In the genomic region with DNA sequence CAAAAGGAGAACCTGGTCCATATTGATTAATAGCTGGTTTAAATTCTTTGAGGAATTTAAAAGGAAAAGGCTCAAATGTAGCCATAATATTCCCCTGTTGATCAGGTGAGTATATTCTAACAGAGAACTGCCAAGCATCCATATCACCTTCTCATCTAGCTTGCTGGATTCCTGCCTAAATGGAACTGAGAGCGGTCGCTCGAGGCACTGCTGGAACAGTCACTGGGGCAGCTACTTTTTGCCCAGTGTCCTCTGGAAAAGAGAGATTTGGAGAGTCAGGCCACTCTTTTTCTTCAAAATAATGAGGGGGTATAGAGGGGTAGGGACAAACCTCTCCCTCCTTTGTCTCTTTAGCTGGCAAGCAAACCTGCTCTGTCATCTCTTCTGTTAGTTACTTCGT, we compare ENCODE assay signal across 26 cellular contexts. TPM values are rescaled to one million over a fixed set of nuclear protein-coding genes. Genes with fewer than 3 reads are reported as not detected.
"Had no signal": no experiment of that assay in that cellular context is flagged by ENCODE, and none has a peak within 500 bp of the region (broad histone marks: within the 10 kb centered on the region; RNA-seq: fewer than 3 reads in every experiment).

No MANE protein-coding gene starts in this region.

- H3K36me3 ChIP-seq: ovary, thyroid gland, transverse colon, upper lobe of right lung had no signal

- H3K27ac ChIP-seq: left ventricle myocardium inferior, ovary, skin epidermis, stomach, testis, thyroid gland, transverse colon, upper lobe of right lung had no signal

- H3K27me3 Mint-ChIP-seq: naive B cell; progenitor cell of endocrine pancreas; stimulated activated naive B cell treated with anti-CD40 and anti-IgM and Interleukin-4, amounts not matched to agents 10 μg/mL and 1 μg/mL and 100 μg/mL, for 72 hours had no signal

- H3K9me3 Mint-ChIP-seq: immature natural killer cell; mesothelial cell of epicardium; naive B cell; natural killer cell; nephron progenitor cell; stimulated activated naive B cell treated with anti-CD40 and anti-IgM and Interleukin-4, amounts not matched to agents 10 μg/mL and 1 μg/mL and 100 μg/mL, for 72 hours had no signal

- H3K4me1 Mint-ChIP-seq: naive B cell; stimulated activated naive B cell treated with anti-CD40 and anti-IgM and Interleukin-4, amounts not matched to agents 10 μg/mL and 1 μg/mL and 100 μg/mL, for 72 hours had no signal

- H3K36me3 Mint-ChIP-seq: natural killer cell had no signal

- H3K27ac Mint-ChIP-seq: immature natural killer cell; mesothelial cell of epicardium; naive B cell; natural killer cell; progenitor cell of endocrine pancreas; stimulated activated naive B cell treated with anti-CD40 and anti-IgM and Interleukin-4, amounts not matched to agents 10 μg/mL and 1 μg/mL and 100 μg/mL, for 72 hours had no signal

- DNase-seq: hippocampal formation; immature natural killer cell; left ventricle myocardium inferior; mesendoderm; naive B cell; natural killer cell; nephron progenitor cell; ovary; right cardiac atrium; stimulated activated CD4-positive, alpha-beta T cell treated with anti-CD3 and anti-CD28 coated beads, Interleukin-12 subunit alpha, Interleukin-12 subunit beta, amount 100 ng/mL, for 4 hours; stimulated activated CD4-positive, alpha-beta T cell treated with anti-CD3 and anti-CD28 coated beads, Interleukin-15, amount 100 ng/mL, for 24 hours; stimulated activated CD4-positive, alpha-beta T cell treated with anti-CD3 and anti-CD28 coated beads, Interleukin-2, amount 100 ng/mL, for 24 hours; stimulated activated CD4-positive, alpha-beta T cell treated with anti-CD3 and anti-CD28 coated beads, Interleukin-4, amount 100 ng/mL, for 1 hour; stimulated activated naive B cell treated with anti-CD40 and anti-IgM and Interleukin-4, amounts not matched to agents 10 μg/mL and 1 μg/mL and 100 μg/mL, for 72 hours; stimulated activated naive CD8-positive, alpha-beta T cell treated with anti-CD3 and anti-CD28 coated beads, Interleukin-15, Interleukin-2, amounts not matched to agents 100 U/mL and 50 U/mL, for 24 hours; stomach; testis; thyroid gland; transverse colon; upper lobe of right lung had no signal

- H3K4me3 Mint-ChIP-seq: immature natural killer cell; mesothelial cell of epicardium; naive B cell; natural killer cell; nephron progenitor cell; stimulated activated naive B cell treated with anti-CD40 and anti-IgM and Interleukin-4, amounts not matched to agents 10 μg/mL and 1 μg/mL and 100 μg/mL, for 72 hours had no signal

- ATAC-seq: natural killer cell; sciatic nerve; stimulated activated naive B cell treated with anti-CD40 and anti-IgM and Interleukin-4, amounts not matched to agents 10 μg/mL and 1 μg/mL and 100 μg/mL, for 72 hours; stimulated activated naive CD8-positive, alpha-beta T cell treated with anti-CD3 and anti-CD28 coated beads, Interleukin-15, Interleukin-2, amounts not matched to agents 100 U/mL and 50 U/mL, for 24 hours had no signal

- H3K27me3 ChIP-seq: ovary, stomach, testis, thyroid gland, transverse colon, upper lobe of right lung had no signal

- H3K4me3 ChIP-seq: left ventricle myocardium inferior, lung, ovary, skin epidermis, stomach, testis, thyroid gland, transverse colon, upper lobe of right lung had no signal

- H3K4me1 ChIP-seq: left ventricle myocardium inferior, stomach, testis, transverse colon, upper lobe of right lung had no signal

RNA-seq across cellular contexts. Expression of a gene that starts 19.5 kb away (rescaled TPM):
- total RNA-seq: mononuclear cell had no signal
